In genomic region chr5:98510111-98510510, GRCh38 we compare ENCODE assay signal across 12 cellular contexts.
DNase-seq lines count a peak whose midpoint lies in the region; ATAC-seq and TF ChIP-seq lines count a peak whose summit lies in the region.
"Had no signal": no experiment of that assay in that cellular context is flagged by ENCODE, and none has a peak within 500 bp of the region (broad histone marks: within the 10 kb centered on the region; RNA-seq: fewer than 3 reads in every experiment).

No MANE protein-coding gene starts in this region.

- ATAC-seq in DND-41 (ENCODE audit: insufficient read depth, low read depth) (no peak; the same call in 2 of the 3 replicates), GM19397 (IDR thresholded peaks at IDR 0.05; ENCODE audit: unreplicated experiment) (no peak), GM21381 (IDR thresholded peaks at IDR 0.05; ENCODE audit: unreplicated experiment) (no peak)
- ATAC-seq: activated T-cell treated with anti-CD3 and anti-CD28 coated beads, Interleukin-2, amount 50 U/mL, for 4 hours; GM12878 had no signal

- H3K79me2 ChIP-seq in DND-41 (ENCODE audit: insufficient read depth, low read length) (no peaks in the 10 kb centered on the region), osteoblast (ENCODE audit: insufficient read depth, low read length) (no peaks in the 10 kb centered on the region)

- no peak overlapping the region for H3K27ac ChIP-seq in DND-41 (ENCODE audit: low read length)
- H3K27ac ChIP-seq in osteoblast (ENCODE audit: low read depth, low read length) = no peak overlapping the region
- no peak overlapping the region for H3K27ac ChIP-seq in RWPE1

- TF ChIP-seq CTCF in DND-41 (IDR thresholded peaks at IDR 0.05; ENCODE audit: borderline replicate concordance, extremely low read depth, low read length, poor library complexity, severe bottlenecking) (no peak), fibroblast of pulmonary artery (IDR thresholded peaks at IDR 0.05; ENCODE audit: low read length, missing control alignments) (no peak), osteoblast (IDR thresholded peaks at IDR 0.05; ENCODE audit: extremely low read depth, low read depth, low read length) (no peak), RWPE1 (conservative IDR thresholded peaks at IDR 0.05; ENCODE audit: low read depth) (no peak)

- POLR2A ChIA-PET in RWPE1 (lab: Yijun Ruan, JAX; ENCODE audit: low non-redundant PET) = no interaction called here

- no peaks in the 10 kb centered on the region for H3K9me3 ChIP-seq in DND-41 (ENCODE audit: insufficient read depth, low read length, severe bottlenecking)
- no peaks in the 10 kb centered on the region for H3K9me3 ChIP-seq in osteoblast (ENCODE audit: low read depth, low read length)

- H4K20me1 ChIP-seq in DND-41 (ENCODE audit: insufficient read depth, low read length) (no peaks in the 10 kb centered on the region), osteoblast (ENCODE audit: insufficient read depth, low read length) (no peaks in the 10 kb centered on the region)

- H3K4me1 ChIP-seq in DND-41 (ENCODE audit: insufficient read depth, low read length) (no peaks in the 10 kb centered on the region), osteoblast (ENCODE audit: insufficient read depth, low read length) (peaks cover 7% of the 10 kb centered on the region)

- H2AFZ ChIP-seq in DND-41 (ENCODE audit: low read depth, low read length) (peak overlapping the region; percentile 58), osteoblast (ENCODE audit: low read length) (peak overlapping the region; percentile 72)

- H3K27me3 ChIP-seq in DND-41 (ENCODE audit: insufficient read depth, low read length, poor library complexity) (no peaks in the 10 kb centered on the region), osteoblast (ENCODE audit: insufficient read depth, low read length) (no peaks in the 10 kb centered on the region)

- H3K9ac ChIP-seq in DND-41 (ENCODE audit: low read depth, low read length) = no peak overlapping the region

- H3K36me3 ChIP-seq in DND-41 (ENCODE audit: insufficient read depth, low read length) (no peaks in the 10 kb centered on the region), osteoblast (ENCODE audit: insufficient read depth, low read length) (no peaks in the 10 kb centered on the region)

- DNase-seq in DND-41 (no peak), NCI-H748 (lab: John Stamatoyannopoulos, UW; ENCODE audit: unreplicated experiment) (peak; percentile 71), fibroblast of pulmonary artery (ENCODE audit: low read depth) (peak; percentile 17), osteoblast (ENCODE audit: insufficient read length, low spot score, missing footprints) (no peak), RWPE1 (ENCODE audit: low spot score) (no peak)
- DNase-seq in activated CD8-positive, alpha-beta memory T cell treated with anti-CD3 and anti-CD28 coated beads, Interleukin-2, amount 50 U/mL, for 4 hours = no peak
- DNase-seq: activated T-cell treated with anti-CD3 and anti-CD28 coated beads, Interleukin-2, amount 50 U/mL, for 4 hours; CD4-positive, alpha-beta memory T cell; naive B cell had no signal

- H3K4me2 ChIP-seq in DND-41 (ENCODE audit: insufficient read depth, low read length) (no peak overlapping the region), osteoblast (ENCODE audit: insufficient read depth, low read length) (no peak overlapping the region)

- CTCF ChIA-PET in RWPE1 (lab: Yijun Ruan, JAX) = interaction anchor here (0.6 to 0.7 kb wide), 2 partner anchors 148 to 215 kb away, joined by 3 to 4 read pairs; no protein-coding TSS in a partner anchor

- H3K4me3 ChIP-seq in DND-41 (ENCODE audit: low read depth in 1 of 2, low read length in 2 of 2) (no peak overlapping the region), fibroblast of pulmonary artery (replicated peaks; ENCODE audit: low read depth, low read length) (no peak overlapping the region), osteoblast (ENCODE audit: insufficient read depth, low read length) (no peak overlapping the region)
- H3K4me3 ChIP-seq: GM12878 had no signal

Comparison
In these comparisons a context has a peak if more than half of its experiments do, and no peak if none do; other contexts are left out.
1. DNase-seq: peak in NCI-H748 (single experiment) and fibroblast of pulmonary artery (single experiment); none in DND-41 (single experiment), osteoblast (single experiment), activated CD8-positive, alpha-beta memory T cell treated with anti-CD3 and anti-CD28 coated beads, Interleukin-2, amount 50 U/mL, for 4 hours (single experiment) and RWPE1 (single experiment).